1 cellular context compared by ENCODE assay signal in genomic region chr1:6635161-6635909, GRCh38.
TF ChIP-seq lines count a peak whose summit lies in the region.

No MANE protein-coding gene starts in this region.

TF ChIP-seq in IMR-90, 13 proteins besides CTCF, POLR2A, EP300 and RAD21:
- no peak for TF ChIP-seq NFE2L2 (IDR thresholded peaks at IDR 0.05; ENCODE audit: low read depth, low read length)
- no peak for TF ChIP-seq RFX5 (IDR thresholded peaks at IDR 0.05; ENCODE audit: low read depth, low read length)
- no peak for TF ChIP-seq CEBPB (IDR thresholded peaks at IDR 0.05; ENCODE audit: low read depth, low read length)
- no peak for TF ChIP-seq MAFK (IDR thresholded peaks at IDR 0.05; ENCODE audit: low read depth, low read length)
- TF ChIP-seq ELK1 (IDR thresholded peaks at IDR 0.05; ENCODE audit: borderline replicate concordance, low read depth, low read length): no peak
- no peak for TF ChIP-seq MAZ (IDR thresholded peaks at IDR 0.05; ENCODE audit: borderline replicate concordance, low read depth, low read length)
- TF ChIP-seq SMC3 (IDR thresholded peaks at IDR 0.05; ENCODE audit: low read depth, low read length): no peak
- no peak for TF ChIP-seq RCOR1 (IDR thresholded peaks at IDR 0.05; ENCODE audit: insufficient replicate concordance, low read length)
- TF ChIP-seq FOS (IDR thresholded peaks at IDR 0.05; ENCODE audit: low read depth, low read length): no peak
- TF ChIP-seq MXI1 (IDR thresholded peaks at IDR 0.05; ENCODE audit: borderline replicate concordance, low read depth, low read length): no peak
- no peak for TF ChIP-seq USF2 (IDR thresholded peaks at IDR 0.05; ENCODE audit: low read depth, low read length)
- TF ChIP-seq CHD1 (IDR thresholded peaks at IDR 0.05; ENCODE audit: low read depth, low read length): no peak
- TF ChIP-seq BHLHE40 (IDR thresholded peaks at IDR 0.05; ENCODE audit: low read depth, low read length): no peak
